In genomic region chr10:28349892-28350291, GRCh38 we compare ENCODE assay signal across 9 cellular contexts.
"Had no signal": no experiment of that assay in that cellular context is flagged by ENCODE, and none has a peak within 500 bp of the region (broad histone marks: within the 10 kb centered on the region; RNA-seq: fewer than 3 reads in every experiment).

No MANE protein-coding gene starts in this region.

- H3K9ac ChIP-seq: KMS-11 had no signal

- ATAC-seq: HepG2, K562 had no signal

- H3K27ac ChIP-seq: HL-60, KMS-11 had no signal

- H3K36me3 Mint-ChIP-seq: IgD-negative memory B cell had no signal

- H3K4me2 ChIP-seq: KMS-11 had no signal

- FAIRE-seq: HepG2, HTR-8/SVneo, K562 had no signal

- DNase-seq: IMR-90, KBM-7, KG1 had no signal

- H3K4me3 Mint-ChIP-seq: IgD-negative memory B cell had no signal

- H3K4me1 Mint-ChIP-seq: IgD-negative memory B cell had no signal

- H3K4me3 ChIP-seq: K562 had no signal
